In genomic region chr2:223041527-223042109, GRCh38 we compare ENCODE assay signal across 8 cellular contexts.
DNase-seq lines count a peak whose midpoint lies in the region.

No MANE protein-coding gene starts in this region.

- H3K4me1 ChIP-seq in ACC112 (ENCODE audit: control insufficient read depth, insufficient read depth, low read length, unreplicated experiment): peaks cover 38% of the 10 kb centered on the region

- H2AFZ ChIP-seq in ACC112 (ENCODE audit: low read length, unreplicated experiment): peak overlapping the region; percentile 19

- H3K27me3 ChIP-seq in ACC112 (ENCODE audit: insufficient read depth, low read length): no peaks in the 10 kb centered on the region

- H3K36me3 ChIP-seq in ACC112 (ENCODE audit: insufficient read depth, low read length): no peaks in the 10 kb centered on the region

- no peaks in the 10 kb centered on the region for H3K79me2 ChIP-seq in ACC112 (ENCODE audit: control insufficient read depth, insufficient read depth, low read length, unreplicated experiment)

- DNase-seq in HK-2 (ENCODE audit: unreplicated experiment) (peak; percentile 80), amniotic epithelial cell (ENCODE audit: low read depth) (peak; percentile 94), kidney tubule cell (ENCODE audit: low spot score) (peak; percentile 96), KG1 (lab: John Stamatoyannopoulos, UW) (no peak), SKM-1 treated with dmso at 0.1 percent for 144 hours (lab: John Stamatoyannopoulos, UW; ENCODE audit: unreplicated experiment) (no peak)
- no peak for DNase-seq in stimulated activated CD4-positive, alpha-beta T cell treated with anti-CD3 and anti-CD28 coated beads, Interleukin-4, amount 100 ng/mL, for 1 hour
- DNase-seq in activated CD4-positive, alpha-beta T cell treated with anti-CD3 and anti-CD28 coated beads for 48 hours: no peak

- no peak overlapping the region for H3K4me3 ChIP-seq in ACC112 (ENCODE audit: low read depth, low read length)

- H3K27ac ChIP-seq in ACC112 (ENCODE audit: low read depth, low read length): peak overlapping the region; percentile 69

Comparison
In these comparisons a context has a peak if more than half of its experiments do, and no peak if none do; other contexts are left out.
1. DNase-seq: peak in HK-2 (single experiment), amniotic epithelial cell (single experiment) and kidney tubule cell (single experiment); none in stimulated activated CD4-positive, alpha-beta T cell treated with anti-CD3 and anti-CD28 coated beads, Interleukin-4, amount 100 ng/mL, for 1 hour (single experiment), activated CD4-positive, alpha-beta T cell treated with anti-CD3 and anti-CD28 coated beads for 48 hours (single experiment), KG1 (single experiment) and SKM-1 treated with dmso at 0.1 percent for 144 hours (single experiment).